8 cellular contexts compared by ENCODE assay signal in genomic region chr12:89350260-89350659, GRCh38. TPM values are rescaled to one million over a fixed set of nuclear protein-coding genes. Genes with fewer than 3 reads are reported as not detected.
DNase-seq lines count a peak whose midpoint lies in the region; ATAC-seq and TF ChIP-seq lines count a peak whose summit lies in the region.

No MANE protein-coding gene starts in this region.

- TF ChIP-seq CTCF in foreskin fibroblast (IDR thresholded peaks at IDR 0.05; ENCODE audit: low read depth, low read length) (no peak), sigmoid colon (IDR thresholded peaks at IDR 0.05) (no peak)

- DNase-seq in HAP-1 (ENCODE audit: low spot score in 2 of 2) (peak in 1 of 2 experiments; percentile 39), T-helper 17 cell (no peak), foreskin fibroblast (no peak), sigmoid colon (no peak), NCI-H2227 treated with DMSO at 0.1 percent for 48 hours (lab: John Stamatoyannopoulos, UW) (no peak), kidney glomerular epithelial cell (lab: John Stamatoyannopoulos, UW) (no peak)
- DNase-seq in stimulated activated CD4-positive, alpha-beta T cell treated with anti-CD3 and anti-CD28 coated beads, Interleukin-15, amount 100 ng/mL, for 24 hours = no peak
- DNase-seq in stimulated activated CD4-positive, alpha-beta T cell treated with anti-CD3 and anti-CD28 coated beads, Interleukin-12 subunit alpha, Interleukin-12 subunit beta, amount 100 ng/mL, for 4 hours = no peak

- H3K36me3 ChIP-seq in HAP-1 (replicated peaks) (no peaks in the 10 kb centered on the region), sigmoid colon (peaks cover 0 to 11% (median 0%) of the 10 kb centered on the region in 4 donors)

- H3K4me1 Mint-ChIP-seq in T-helper 17 cell = peaks cover 39% of the 10 kb centered on the region

- ATAC-seq in T-helper 17 cell = no peak

- no peaks in the 10 kb centered on the region for H3K27me3 Mint-ChIP-seq in T-helper 17 cell

- peak overlapping the region; percentile 94 to 100 (median 95) for H3K27ac ChIP-seq in sigmoid colon

- 44 to 70% methylated on average over 8 of the region's 8 CpGs for WGBS in sigmoid colon, 2 donors

- H3K27ac Mint-ChIP-seq in T-helper 17 cell = peak overlapping the region; percentile 87

- H3K36me3 Mint-ChIP-seq in T-helper 17 cell (ENCODE audit: low read depth) = no peaks in the 10 kb centered on the region

- H3K9me3 ChIP-seq in HAP-1 = no peaks in the 10 kb centered on the region
- no peaks in the 10 kb centered on the region for H3K9me3 ChIP-seq in T-helper 17 cell (ENCODE audit: control insufficient read depth, low read length, poor library complexity, severe bottlenecking)
- H3K9me3 ChIP-seq in sigmoid colon = no peaks in the 10 kb centered on the region

- H3K4me1 ChIP-seq in HAP-1 = peaks cover 39% of the 10 kb centered on the region
- peaks cover 0 to 32% (median 18%) of the 10 kb centered on the region in 4 donors for H3K4me1 ChIP-seq in sigmoid colon

- H3K4me3 ChIP-seq in HAP-1 (peak overlapping the region; percentile 35), foreskin fibroblast (ENCODE audit: low read depth in 1 of 2, low read length in 2 of 2) (peak overlapping the region; percentile 85 to 87), sigmoid colon (peak overlapping the region; percentile 66 to 91 (median 87))

- in situ Hi-C loops in HAP-1 (cut with MboI; ENCODE audit: low sequenced_read_pairs) = no loop called here

- intact Hi-C loops in sigmoid colon (cut with DNase I) = loop anchor here (5.0 to 10.0 kb wide), 5 partner anchors 177 to 1205 kb away; partner anchors contain the start of genes ATP2B1, CEP290, POC1B and TMTC3

- peaks cover 13% of the 10 kb centered on the region for H3K27me3 ChIP-seq in HAP-1 (ENCODE audit: low read depth)
- no peaks in the 10 kb centered on the region for H3K27me3 ChIP-seq in sigmoid colon

- TF ChIP-seq EP300 in sigmoid colon (IDR thresholded peaks at IDR 0.05) = no peak

- TF ChIP-seq POLR2A in sigmoid colon (IDR thresholded peaks at IDR 0.05) = no peak

- peak overlapping the region; percentile 95 for H3K4me3 Mint-ChIP-seq in T-helper 17 cell

RNA-seq across cellular contexts. Expression of gene DUSP6, which starts 2.0 kb away (rescaled TPM):
- total RNA-seq in T-helper 17 cell = 10 to 100 TPM; 15.5 to 37.7 TPM
- 10 to 100 TPM; 31.0 to 36.4 (median 33.0) TPM for total RNA-seq in sigmoid colon
- 10 to 100 TPM; 27.0 to 39.7 (median 36.3) TPM for polyA plus RNA-seq in sigmoid colon

Comparison
In these comparisons a context has a peak if more than half of its experiments do, and no peak if none do; other contexts are left out.
1. H3K4me3 ChIP-seq: peak in every context shown above with its lines; median percentile 87 in sigmoid colon; 86 in foreskin fibroblast; 35 in HAP-1.